In genomic region chr16:75058815-75059214, GRCh38 we compare ENCODE assay signal across 19 cellular contexts. TPM values are rescaled to one million over a fixed set of nuclear protein-coding genes. Genes with fewer than 3 reads are reported as not detected.
DNase-seq lines count a peak whose midpoint lies in the region; ATAC-seq and TF ChIP-seq lines count a peak whose summit lies in the region.
"Had no signal": no experiment of that assay in that cellular context is flagged by ENCODE, and none has a peak within 500 bp of the region (broad histone marks: within the 10 kb centered on the region; RNA-seq: fewer than 3 reads in every experiment).

No MANE protein-coding gene starts in this region.

- H3K36me3 ChIP-seq in HAP-1 (replicated peaks) = no peaks in the 10 kb centered on the region
- H3K36me3 ChIP-seq: MG63 had no signal

- ATAC-seq in GM19463 (IDR thresholded peaks at IDR 0.05; ENCODE audit: unreplicated experiment) = no peak
- ATAC-seq: GM12878, HepG2 had no signal

- peaks cover 2% of the 10 kb centered on the region for H3K4me1 ChIP-seq in HAP-1

- H3K27me3 ChIP-seq in HAP-1 (ENCODE audit: low read depth) = no peaks in the 10 kb centered on the region
- H3K27me3 ChIP-seq: MG63 had no signal

- DNase-seq in DMS 273 (lab: John Stamatoyannopoulos, UW; ENCODE audit: unreplicated experiment) (peak; percentile 81), NCI-H69 (lab: John Stamatoyannopoulos, UW) (peak; percentile 26), mesothelial cell of epicardium (ENCODE audit: low spot score in 2 of 2, unreplicated experiment in 2 of 2) (no peak), smooth muscle cell of the brain vasculature (ENCODE audit: low read depth, low spot score) (peak; percentile 41), GDM1 (lab: John Stamatoyannopoulos, UW) (no peak), HAP-1 (ENCODE audit: low spot score in 2 of 2) (no peak)
- no peak for DNase-seq in activated CD4-positive, CD25-positive, alpha-beta regulatory T cell treated with anti-CD3 and anti-CD28 coated beads, Interleukin-2, amount 50 U/mL, for 72 hours
- DNase-seq: Calu3, DMS79 treated with DMSO at 0.1 percent for 48 hours, MG63, NCI-H1092 treated with DMSO at 0.1 percent for 48 hours, NCI-H1694, NCI-H748 treated with DMSO at 0.1 percent for 48 hours, RPMI8226, SIG-M5 had no signal

- H3K27ac Mint-ChIP-seq in mesothelial cell of epicardium = peak overlapping the region; percentile 69

- H3K4me1 Mint-ChIP-seq in mesothelial cell of epicardium = peaks cover 55% of the 10 kb centered on the region

- in situ Hi-C loops in HAP-1 (cut with MboI; ENCODE audit: low sequenced_read_pairs) = no loop called here

- H3K4me3 ChIP-seq in HAP-1 = no peak overlapping the region
- H3K4me3 ChIP-seq: GM12878, MG63 had no signal

- no peak for TF ChIP-seq CTCF in mesothelial cell of epicardium (IDR thresholded peaks at IDR 0.05; ENCODE audit: unreplicated experiment)

- no peaks in the 10 kb centered on the region for H3K9me3 Mint-ChIP-seq in mesothelial cell of epicardium

- no peak overlapping the region for H3K4me3 Mint-ChIP-seq in mesothelial cell of epicardium

- H3K9me3 ChIP-seq in HAP-1 = no peaks in the 10 kb centered on the region
- H3K9me3 ChIP-seq: MG63 had no signal

- H3K27me3 Mint-ChIP-seq in mesothelial cell of epicardium (ENCODE audit: low read depth) = no peaks in the 10 kb centered on the region

- H3K36me3 Mint-ChIP-seq in mesothelial cell of epicardium = no peaks in the 10 kb centered on the region

RNA-seq across cellular contexts. Expression of gene LDHD, which starts 57.8 kb away (rescaled TPM):
- total RNA-seq in mesothelial cell of epicardium = 0.65 to 0.86 TPM (median 0.66 TPM) in 3 replicates
- total RNA-seq: A673 had no signal

RNA-seq across cellular contexts. Expression of gene ZNRF1, which starts 60.0 kb away (rescaled TPM):
- 52.9 to 55.0 TPM (median 53.1 TPM) in 3 replicates for total RNA-seq in mesothelial cell of epicardium

Comparison
In these comparisons a context has a peak if more than half of its experiments do, and no peak if none do; other contexts are left out.
1. DNase-seq: peak in DMS 273 (single experiment), NCI-H69 (single experiment) and smooth muscle cell of the brain vasculature (single experiment); none in mesothelial cell of epicardium (0 of 2), GDM1 (single experiment), HAP-1 (0 of 2) and activated CD4-positive, CD25-positive, alpha-beta regulatory T cell treated with anti-CD3 and anti-CD28 coated beads, Interleukin-2, amount 50 U/mL, for 72 hours (single experiment).